ENCODE assay signal across 1 cellular context in genomic region chr9:128947423-128948310, GRCh38.
TF ChIP-seq lines count a peak whose summit lies in the region.

Gene DOLK (minus strand): TSS chr9:128947603. CDS start chr9:128947303, 300 bp downstream.
Gene NUP188 (plus strand): TSS chr9:128947699. CDS start chr9:128947720, 21 bp downstream.

TF ChIP-seq in IMR-90, 13 proteins besides CTCF, POLR2A, EP300 and RAD21:
- TF ChIP-seq FOS (IDR thresholded peaks at IDR 0.05; ENCODE audit: low read depth, low read length) (peak; percentile 34; the same call in 1 of the 2 replicates), NFE2L2 (IDR thresholded peaks at IDR 0.05; ENCODE audit: low read depth, low read length) (no peak), RFX5 (IDR thresholded peaks at IDR 0.05; ENCODE audit: low read depth, low read length) (0 out of 2 replicates have a peak, but pooled peaks have one; percentile 41), CHD1 (IDR thresholded peaks at IDR 0.05; ENCODE audit: low read depth, low read length) (peak; percentile 78; the same call in 1 of the 2 replicates), BHLHE40 (IDR thresholded peaks at IDR 0.05; ENCODE audit: low read depth, low read length) (peak; percentile 92), RCOR1 (IDR thresholded peaks at IDR 0.05; ENCODE audit: insufficient replicate concordance, low read length) (no peak), MAZ (IDR thresholded peaks at IDR 0.05; ENCODE audit: borderline replicate concordance, low read depth, low read length) (peak; percentile 89), SMC3 (IDR thresholded peaks at IDR 0.05; ENCODE audit: low read depth, low read length) (no peak), MAFK (IDR thresholded peaks at IDR 0.05; ENCODE audit: low read depth, low read length) (no peak), CEBPB (IDR thresholded peaks at IDR 0.05; ENCODE audit: low read depth, low read length) (no peak), ELK1 (IDR thresholded peaks at IDR 0.05; ENCODE audit: borderline replicate concordance, low read depth, low read length) (no peak), MXI1 (IDR thresholded peaks at IDR 0.05; ENCODE audit: borderline replicate concordance, low read depth, low read length) (peak; percentile 66; the same call in 1 of the 2 replicates)
- TF ChIP-seq, protein P1, sequence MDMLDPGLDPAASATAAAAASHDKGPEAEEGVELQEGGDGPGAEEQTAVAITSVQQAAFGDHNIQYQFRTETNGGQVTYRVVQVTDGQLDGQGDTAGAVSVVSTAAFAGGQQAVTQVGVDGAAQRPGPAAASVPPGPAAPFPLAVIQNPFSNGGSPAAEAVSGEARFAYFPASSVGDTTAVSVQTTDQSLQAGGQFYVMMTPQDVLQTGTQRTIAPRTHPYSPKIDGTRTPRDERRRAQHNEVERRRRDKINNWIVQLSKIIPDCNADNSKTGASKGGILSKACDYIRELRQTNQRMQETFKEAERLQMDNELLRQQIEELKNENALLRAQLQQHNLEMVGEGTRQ (IDR thresholded peaks at IDR 0.05; ENCODE audit: low read depth, low read length): peak; percentile 100
